Comparison of ENCODE assay signal across 19 cellular contexts in the genomic region with DNA sequence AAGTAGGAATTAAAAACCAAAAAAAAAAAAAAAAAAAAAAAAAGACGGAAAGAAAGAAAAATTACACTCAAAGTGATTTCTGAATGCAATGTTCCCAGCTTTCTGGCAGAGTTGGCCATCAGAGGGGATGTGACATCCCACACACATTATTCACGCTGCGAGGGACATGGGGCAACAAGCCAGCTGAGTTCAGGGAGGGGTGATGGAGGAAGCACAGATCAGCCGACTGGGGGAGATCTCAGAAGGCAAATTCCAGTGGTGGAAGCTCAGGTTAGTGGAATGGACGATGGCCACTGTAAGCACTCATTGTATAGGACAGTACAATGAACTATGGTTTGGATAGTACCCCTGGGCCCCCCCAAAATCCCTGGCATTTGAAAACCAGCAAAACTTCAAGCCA.
"Had no signal": no experiment of that assay in that cellular context is flagged by ENCODE, and none has a peak within 500 bp of the region (broad histone marks: within the 10 kb centered on the region; RNA-seq: fewer than 3 reads in every experiment).

No MANE protein-coding gene starts in this region.

- H3K9me3 ChIP-seq: gastroesophageal sphincter, right atrium auricular region, thoracic aorta, transverse colon had no signal

- H3K36me3 ChIP-seq: esophagus squamous epithelium, gastroesophageal sphincter, right atrium auricular region, stomach, thoracic aorta, transverse colon had no signal

- H3K27ac ChIP-seq: esophagus squamous epithelium, gastroesophageal sphincter, right atrium auricular region, stomach, thoracic aorta, transverse colon had no signal

- ATAC-seq: gastroesophageal sphincter, left cardiac atrium, left ventricle myocardium superior had no signal

- H3K27me3 ChIP-seq: esophagus squamous epithelium, gastroesophageal sphincter, right atrium auricular region, stomach, transverse colon had no signal

- H3K4me3 Mint-ChIP-seq: dendritic cell treated with granulocyte-macrophage colony-stimulating factor and Interleukin-4, amounts not matched to agents 40 ng/mL and 50 ng/mL, for 4 days; immature natural killer cell; naive B cell; nephron had no signal

- H3K27me3 Mint-ChIP-seq: dendritic cell treated with granulocyte-macrophage colony-stimulating factor and Interleukin-4, amounts not matched to agents 40 ng/mL and 50 ng/mL, for 4 days had no signal

- H3K4me1 ChIP-seq: esophagus squamous epithelium, gastroesophageal sphincter, right atrium auricular region, stomach, transverse colon had no signal

- H3K4me1 Mint-ChIP-seq: immature natural killer cell had no signal

- H3K27ac Mint-ChIP-seq: dendritic cell treated with granulocyte-macrophage colony-stimulating factor and Interleukin-4, amounts not matched to agents 40 ng/mL and 50 ng/mL, for 4 days; immature natural killer cell; naive B cell had no signal

- H3K4me3 ChIP-seq: esophagus squamous epithelium, gastroesophageal sphincter, lung, right atrium auricular region, stomach, thoracic aorta, transverse colon had no signal

- DNase-seq: esophagus squamous epithelium; foreskin fibroblast; glutamatergic neuron; immature natural killer cell; left cardiac atrium; left ventricle myocardium superior; mesendoderm; naive B cell; small intestine; stimulated activated CD4-positive, alpha-beta T cell treated with anti-CD3 and anti-CD28 coated beads, Interleukin-12 subunit alpha, Interleukin-12 subunit beta, amount 100 ng/mL, for 4 hours; stimulated activated naive CD4-positive, alpha-beta T cell; stomach; transverse colon had no signal
